8 cellular contexts compared by ENCODE assay signal in genomic region chr14:104826197-104826857, GRCh38. TPM values are rescaled to one million over a fixed set of nuclear protein-coding genes. Genes with fewer than 3 reads are reported as not detected.
DNase-seq lines count a peak whose midpoint lies in the region; ATAC-seq and TF ChIP-seq lines count a peak whose summit lies in the region.

No MANE protein-coding gene starts in this region.

- H3K4me2 ChIP-seq in SU-DHL-6 (ENCODE audit: low read depth, low read length, poor library complexity, severe bottlenecking): peak overlapping the region; percentile 42

- TF ChIP-seq POLR2A in heart left ventricle (IDR thresholded peaks at IDR 0.05): no peak

- H3K9me3 ChIP-seq in SU-DHL-6 (ENCODE audit: insufficient read depth, low read length): no peaks in the 10 kb centered on the region
- no peaks in the 10 kb centered on the region for H3K9me3 ChIP-seq in heart left ventricle

- peak; percentile 91 for DNase-seq in DMS53 (lab: John Stamatoyannopoulos, UW)
- DNase-seq in GOT3 (lab: John Stamatoyannopoulos, UW): peak; percentile 20
- peak; percentile 49 for DNase-seq in MV-4-11 (lab: John Stamatoyannopoulos, UW)
- peak; percentile 94 for DNase-seq in activated naive CD8-positive, alpha-beta T cell treated with anti-CD3 and anti-CD28 coated beads for 36 hours
- DNase-seq in heart left ventricle: peak; percentile 91 to 96 (median 91)
- DNase-seq in pons (ENCODE audit: low spot score): peak; percentile 66
- DNase-seq in type B pancreatic cell (ENCODE audit: extremely low spot score, unreplicated experiment): peak; percentile 98

- H3K4me1 ChIP-seq in heart left ventricle: peaks cover 0 to 22% (median 18%) of the 10 kb centered on the region in 12 donors

- TF ChIP-seq CTCF in SU-DHL-6 (IDR thresholded peaks at IDR 0.05; ENCODE audit: insufficient read depth, low read length, poor library complexity, severe bottlenecking) (peak; percentile 29), heart left ventricle (IDR thresholded peaks at IDR 0.05) (peak; percentile 68 to 96 (median 84)), type B pancreatic cell (conservative IDR thresholded peaks at IDR 0.05) (peak; percentile 94)

- H3K27me3 ChIP-seq in SU-DHL-6 (ENCODE audit: low read length) (no peaks in the 10 kb centered on the region), heart left ventricle (peaks cover 0 to 17% (median 0%) of the 10 kb centered on the region in 9 donors)

- peak; percentile 59 to 94 (median 88) for ATAC-seq in heart left ventricle

- H3K9me3 Mint-ChIP-seq in activated naive CD8-positive, alpha-beta T cell treated with anti-CD3 and anti-CD28 coated beads for 36 hours: peaks cover 7% of the 10 kb centered on the region
- H3K9me3 Mint-ChIP-seq in type B pancreatic cell: no peaks in the 10 kb centered on the region

- H3K4me3 Mint-ChIP-seq in activated naive CD8-positive, alpha-beta T cell treated with anti-CD3 and anti-CD28 coated beads for 36 hours: peak overlapping the region; percentile 76
- peak overlapping the region; percentile 89 for H3K4me3 Mint-ChIP-seq in type B pancreatic cell

- H3F3A ChIP-seq in SU-DHL-6 (ENCODE audit: insufficient read depth): no peaks in the 10 kb centered on the region

- no peaks in the 10 kb centered on the region for H3K9me2 ChIP-seq in SU-DHL-6 (replicated peaks; ENCODE audit: insufficient read depth, low read length)

- intact Hi-C loops in heart left ventricle (cut with DNase I): loop anchor here in 5 of 10 donors (1.0 to 2.0 kb wide), 2 partner anchors 58 kb away; no protein-coding TSS in a partner anchor

- H3K9ac ChIP-seq in SU-DHL-6 (ENCODE audit: low read length): peak overlapping the region; percentile 31; the same call in 1 of the 2 replicates

- peak overlapping the region; percentile 24 for H3K4me3 ChIP-seq in SU-DHL-6 (ENCODE audit: insufficient read depth, low read length, poor library complexity, severe bottlenecking)
- peak overlapping the region; percentile 39 to 76 (median 68) for H3K4me3 ChIP-seq in heart left ventricle

- no peak overlapping the region for H2AFZ ChIP-seq in SU-DHL-6 (ENCODE audit: low read depth, low read length, severe bottlenecking)

- no peaks in the 10 kb centered on the region for H3K36me3 Mint-ChIP-seq in activated naive CD8-positive, alpha-beta T cell treated with anti-CD3 and anti-CD28 coated beads for 36 hours
- H3K36me3 Mint-ChIP-seq in type B pancreatic cell: no peaks in the 10 kb centered on the region

- peaks cover 12% of the 10 kb centered on the region for H3K27me3 Mint-ChIP-seq in activated naive CD8-positive, alpha-beta T cell treated with anti-CD3 and anti-CD28 coated beads for 36 hours
- H3K27me3 Mint-ChIP-seq in type B pancreatic cell: peaks cover 26% of the 10 kb centered on the region

- H3K27ac ChIP-seq in SU-DHL-6 (ENCODE audit: low read depth, low read length) (no peak overlapping the region), heart left ventricle (peak overlapping the region in 8 of 12 donors; percentile 20 to 70 (median 46))

- H3K27ac Mint-ChIP-seq in activated naive CD8-positive, alpha-beta T cell treated with anti-CD3 and anti-CD28 coated beads for 36 hours: no peak overlapping the region
- no peak overlapping the region for H3K27ac Mint-ChIP-seq in type B pancreatic cell

- no peaks in the 10 kb centered on the region for H4K20me1 ChIP-seq in SU-DHL-6 (ENCODE audit: low read depth, low read length)

- WGBS in heart left ventricle, 4 donors: 0 to 2% (median 1%) methylated on average over 12 to 54 of the region's 54 CpGs

- H3K36me3 ChIP-seq in SU-DHL-6 (ENCODE audit: low read length): no peaks in the 10 kb centered on the region
- no peaks in the 10 kb centered on the region for H3K36me3 ChIP-seq in heart left ventricle

- no peaks in the 10 kb centered on the region for H3K79me2 ChIP-seq in SU-DHL-6 (ENCODE audit: insufficient read depth, low read length)

- H3K4me1 Mint-ChIP-seq in activated naive CD8-positive, alpha-beta T cell treated with anti-CD3 and anti-CD28 coated beads for 36 hours: peaks cover 9% of the 10 kb centered on the region
- H3K4me1 Mint-ChIP-seq in type B pancreatic cell (ENCODE audit: unreplicated experiment): peaks cover 8% of the 10 kb centered on the region

RNA-seq across cellular contexts. Expression of gene ZBTB42, which starts 25.4 kb away (rescaled TPM):
- total RNA-seq in activated naive CD8-positive, alpha-beta T cell treated with anti-CD3 and anti-CD28 coated beads for 36 hours: 1 to 10 TPM; 1.1 to 1.4 TPM
- 10 to 100 TPM in 3 of 9 donors, 1 to 10 TPM in 6; 4.9 to 12.9 (median 7.4) TPM for total RNA-seq in heart left ventricle
- polyA plus RNA-seq in heart left ventricle: 10 to 100 TPM in 1 of 2 donors, 1 to 10 TPM in 1; 4.2 to 12.3 TPM
- total RNA-seq in type B pancreatic cell (ENCODE audit: low replicate concordance): 6.6 and 11.5 TPM in 2 replicates

RNA-seq across cellular contexts. Expression of gene AKT1, which starts 30.8 kb away (rescaled TPM):
- total RNA-seq in activated naive CD8-positive, alpha-beta T cell treated with anti-CD3 and anti-CD28 coated beads for 36 hours: 100 to 1,000 TPM; 112 TPM
- total RNA-seq in heart left ventricle: 100 to 1,000 TPM; 115 to 173 (median 143) TPM
- 100 to 1,000 TPM; 108 to 129 TPM for polyA plus RNA-seq in heart left ventricle
- 102 and 123 TPM in 2 replicates for total RNA-seq in type B pancreatic cell (ENCODE audit: low replicate concordance)

RNA-seq across cellular contexts. Expression of gene CEP170B, which starts 38.7 kb away (rescaled TPM):
- 1 to 10 TPM; 4.6 to 4.7 TPM for total RNA-seq in activated naive CD8-positive, alpha-beta T cell treated with anti-CD3 and anti-CD28 coated beads for 36 hours
- total RNA-seq in heart left ventricle (10 to 100 TPM in 8 of 9 donors, 1 to 10 TPM in 1; 9.1 to 21.9 (median 12.5) TPM), type B pancreatic cell (ENCODE audit: low replicate concordance) (26.5 and 51.5 TPM in 2 replicates)
- polyA plus RNA-seq in heart left ventricle: 10 to 100 TPM in 1 of 2 donors, 1 to 10 TPM in 1; 7.5 to 17.9 TPM

Comparison
In these comparisons a context has a peak if more than half of its experiments do, and no peak if none do; other contexts are left out.
1. DNase-seq: peak in every context shown above with its lines; median percentile 98 in type B pancreatic cell; 94 in activated naive CD8-positive, alpha-beta T cell treated with anti-CD3 and anti-CD28 coated beads for 36 hours; 91 in DMS53; 91 in heart left ventricle; 66 in pons; 49 in MV-4-11; 20 in GOT3.
2. CTCF ChIP-seq: peak in every context shown above with its lines; median percentile 94 in type B pancreatic cell; 84 in heart left ventricle; 29 in SU-DHL-6.